ENCODE assay signal across 9 cellular contexts in genomic region chr15:75508741-75509532, GRCh38. TPM values are rescaled to one million over a fixed set of nuclear protein-coding genes. Genes with fewer than 3 reads are reported as not detected.
DNase-seq lines count a peak whose midpoint lies in the region; ATAC-seq and TF ChIP-seq lines count a peak whose summit lies in the region.
"Had no signal": no experiment of that assay in that cellular context is flagged by ENCODE, and none has a peak within 500 bp of the region (broad histone marks: within the 10 kb centered on the region; RNA-seq: fewer than 3 reads in every experiment).

No MANE protein-coding gene starts in this region.

- ATAC-seq in activated CD8-positive, alpha-beta T cell treated with anti-CD3 and anti-CD28 coated beads, Interleukin-2, amount 10 ng/mL, durations not matched to agents 7 days and 5 days = peak; percentile 42
- ATAC-seq in HG03442 (IDR thresholded peaks at IDR 0.05; ENCODE audit: unreplicated experiment) = no peak

- CTCF ChIA-PET in activated CD8-positive, alpha-beta T cell treated with anti-CD3 and anti-CD28 coated beads, Interleukin-2, amount 10 ng/mL, durations not matched to agents 7 days and 5 days (lab: Charles Lee) = interaction anchor here (0.7 to 3.1 kb wide), 21 partner anchors 11 to 173 kb away, joined by 3 to 30 read pairs (median 4); partner anchors contain the start of genes IMP3, MAN2C1, PTPN9 and SIN3A

- TF ChIP-seq RAD21 in Ishikawa (IDR thresholded peaks at IDR 0.05; ENCODE audit: low read depth) = peak; percentile 42

- H3K4me1 Mint-ChIP-seq in activated CD8-positive, alpha-beta T cell treated with anti-CD3 and anti-CD28 coated beads, Interleukin-2, amount 10 ng/mL, durations not matched to agents 7 days and 5 days (ENCODE audit: low read depth) = no peaks in the 10 kb centered on the region

- no peak overlapping the region for H3K27ac ChIP-seq in vagina

- POLR2A ChIA-PET in activated CD8-positive, alpha-beta T cell treated with anti-CD3 and anti-CD28 coated beads, Interleukin-2, amount 10 ng/mL, durations not matched to agents 7 days and 5 days (lab: Charles Lee) = interaction anchor here (0.7 to 1.3 kb wide), 4 partner anchors 53 to 132 kb away, joined by 3 to 4 read pairs (median 4); partner anchors contain the start of genes IMP3, PTPN9 and SNUPN

- intact Hi-C loops in vagina (cut with DNase I) = no loop called here

- peak; percentile 4 for DNase-seq in NOMO-1 treated with DMSO at 0.1 percent for 48 hours (lab: John Stamatoyannopoulos, UW; ENCODE audit: unreplicated experiment)
- DNase-seq in NOMO-1 treated with dmso at 0.1 percent for 144 hours (lab: John Stamatoyannopoulos, UW; ENCODE audit: unreplicated experiment) = no peak
- peak; percentile 47 for DNase-seq in activated CD8-positive, alpha-beta T cell treated with anti-CD3 and anti-CD28 coated beads, Interleukin-2, amount 10 ng/mL, durations not matched to agents 7 days and 5 days
- peak; percentile 37 for DNase-seq in iPS-NIHi7 (ENCODE audit: extremely low spot score)
- DNase-seq in vagina (ENCODE audit: extremely low spot score in 2 of 2) = no peak
- no peak for DNase-seq in ureter (ENCODE audit: low spot score)

- H3K4me3 Mint-ChIP-seq in activated CD8-positive, alpha-beta T cell treated with anti-CD3 and anti-CD28 coated beads, Interleukin-2, amount 10 ng/mL, durations not matched to agents 7 days and 5 days = no peak overlapping the region
- H3K4me3 Mint-ChIP-seq: activated naive CD8-positive, alpha-beta T cell had no signal

- H3K27me3 ChIP-seq in vagina = no peaks in the 10 kb centered on the region

- no peaks in the 10 kb centered on the region for H3K9me3 Mint-ChIP-seq in activated CD8-positive, alpha-beta T cell treated with anti-CD3 and anti-CD28 coated beads, Interleukin-2, amount 10 ng/mL, durations not matched to agents 7 days and 5 days (ENCODE audit: insufficient read depth)

- no peak for TF ChIP-seq EP300 in Ishikawa (IDR thresholded peaks at IDR 0.05; ENCODE audit: borderline replicate concordance)

- H3K36me3 Mint-ChIP-seq in activated CD8-positive, alpha-beta T cell treated with anti-CD3 and anti-CD28 coated beads, Interleukin-2, amount 10 ng/mL, durations not matched to agents 7 days and 5 days (ENCODE audit: low read depth) = peaks cover 39% of the 10 kb centered on the region
- H3K36me3 Mint-ChIP-seq: activated naive CD8-positive, alpha-beta T cell had no signal

- peak in 2 of 3 experiments; percentile 7 to 38 for TF ChIP-seq CTCF in vagina (IDR thresholded peaks at IDR 0.05)

- H3K36me3 ChIP-seq in vagina = peaks cover 0 to 37% of the 10 kb centered on the region in 2 donors

- H3K27ac Mint-ChIP-seq in activated CD8-positive, alpha-beta T cell treated with anti-CD3 and anti-CD28 coated beads, Interleukin-2, amount 10 ng/mL, durations not matched to agents 7 days and 5 days = peak overlapping the region; percentile 8
- H3K27ac Mint-ChIP-seq: activated naive CD8-positive, alpha-beta T cell had no signal

- H3K4me3 ChIP-seq in vagina = no peak overlapping the region

- no peak for TF ChIP-seq POLR2A in vagina (IDR thresholded peaks at IDR 0.05)

- no peaks in the 10 kb centered on the region for H3K27me3 Mint-ChIP-seq in activated CD8-positive, alpha-beta T cell treated with anti-CD3 and anti-CD28 coated beads, Interleukin-2, amount 10 ng/mL, durations not matched to agents 7 days and 5 days (ENCODE audit: low read depth)
- H3K27me3 Mint-ChIP-seq: activated naive CD8-positive, alpha-beta T cell had no signal

- H3K4me1 ChIP-seq in vagina = no peaks in the 10 kb centered on the region

- H3K9me3 ChIP-seq in vagina = no peaks in the 10 kb centered on the region

TF ChIP-seq in Ishikawa, 13 proteins besides CTCF, POLR2A, EP300 and RAD21:
- TF ChIP-seq YY1 (IDR thresholded peaks at IDR 0.05; ENCODE audit: low read depth) (no peak), NFIC (IDR thresholded peaks at IDR 0.05) (no peak), TCF12 (IDR thresholded peaks at IDR 0.05; ENCODE audit: low read depth) (no peak), MAX (IDR thresholded peaks at IDR 0.05) (no peak), TAF1 (IDR thresholded peaks at IDR 0.05; ENCODE audit: low read depth) (no peak), EGR1 (IDR thresholded peaks at IDR 0.05) (no peak)
- TF ChIP-seq, protein P1, sequence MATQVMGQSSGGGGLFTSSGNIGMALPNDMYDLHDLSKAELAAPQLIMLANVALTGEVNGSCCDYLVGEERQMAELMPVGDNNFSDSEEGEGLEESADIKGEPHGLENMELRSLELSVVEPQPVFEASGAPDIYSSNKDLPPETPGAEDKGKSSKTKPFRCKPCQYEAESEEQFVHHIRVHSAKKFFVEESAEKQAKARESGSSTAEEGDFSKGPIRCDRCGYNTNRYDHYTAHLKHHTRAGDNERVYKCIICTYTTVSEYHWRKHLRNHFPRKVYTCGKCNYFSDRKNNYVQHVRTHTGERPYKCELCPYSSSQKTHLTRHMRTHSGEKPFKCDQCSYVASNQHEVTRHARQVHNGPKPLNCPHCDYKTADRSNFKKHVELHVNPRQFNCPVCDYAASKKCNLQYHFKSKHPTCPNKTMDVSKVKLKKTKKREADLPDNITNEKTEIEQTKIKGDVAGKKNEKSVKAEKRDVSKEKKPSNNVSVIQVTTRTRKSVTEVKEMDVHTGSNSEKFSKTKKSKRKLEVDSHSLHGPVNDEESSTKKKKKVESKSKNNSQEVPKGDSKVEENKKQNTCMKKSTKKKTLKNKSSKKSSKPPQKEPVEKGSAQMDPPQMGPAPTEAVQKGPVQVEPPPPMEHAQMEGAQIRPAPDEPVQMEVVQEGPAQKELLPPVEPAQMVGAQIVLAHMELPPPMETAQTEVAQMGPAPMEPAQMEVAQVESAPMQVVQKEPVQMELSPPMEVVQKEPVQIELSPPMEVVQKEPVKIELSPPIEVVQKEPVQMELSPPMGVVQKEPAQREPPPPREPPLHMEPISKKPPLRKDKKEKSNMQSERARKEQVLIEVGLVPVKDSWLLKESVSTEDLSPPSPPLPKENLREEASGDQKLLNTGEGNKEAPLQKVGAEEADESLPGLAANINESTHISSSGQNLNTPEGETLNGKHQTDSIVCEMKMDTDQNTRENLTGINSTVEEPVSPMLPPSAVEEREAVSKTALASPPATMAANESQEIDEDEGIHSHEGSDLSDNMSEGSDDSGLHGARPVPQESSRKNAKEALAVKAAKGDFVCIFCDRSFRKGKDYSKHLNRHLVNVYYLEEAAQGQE (IDR thresholded peaks at IDR 0.05; ENCODE audit: low read depth) = no peak

RNA-seq across cellular contexts. Expression of gene SIN3A, which starts 57.4 kb away (rescaled TPM):
- total RNA-seq in activated CD8-positive, alpha-beta T cell treated with anti-CD3 and anti-CD28 coated beads, Interleukin-2, amount 10 ng/mL, durations not matched to agents 7 days and 5 days = 100 to 1,000 TPM in 1 of 2 experiments, 10 to 100 TPM in 1; 96.7 to 104 TPM
- total RNA-seq in vagina (59.2 TPM), ureter (93.6 TPM)

Comparison
In these comparisons a context has a peak if more than half of its experiments do, and no peak if none do; other contexts are left out.
1. DNase-seq: peak in NOMO-1 treated with DMSO at 0.1 percent for 48 hours (single experiment), activated CD8-positive, alpha-beta T cell treated with anti-CD3 and anti-CD28 coated beads, Interleukin-2, amount 10 ng/mL, durations not matched to agents 7 days and 5 days (single experiment) and iPS-NIHi7 (single experiment); none in NOMO-1 treated with dmso at 0.1 percent for 144 hours (single experiment), vagina (0 of 2) and ureter (single experiment).